Comparison of ENCODE assay signal across 17 cellular contexts in the genomic region with DNA sequence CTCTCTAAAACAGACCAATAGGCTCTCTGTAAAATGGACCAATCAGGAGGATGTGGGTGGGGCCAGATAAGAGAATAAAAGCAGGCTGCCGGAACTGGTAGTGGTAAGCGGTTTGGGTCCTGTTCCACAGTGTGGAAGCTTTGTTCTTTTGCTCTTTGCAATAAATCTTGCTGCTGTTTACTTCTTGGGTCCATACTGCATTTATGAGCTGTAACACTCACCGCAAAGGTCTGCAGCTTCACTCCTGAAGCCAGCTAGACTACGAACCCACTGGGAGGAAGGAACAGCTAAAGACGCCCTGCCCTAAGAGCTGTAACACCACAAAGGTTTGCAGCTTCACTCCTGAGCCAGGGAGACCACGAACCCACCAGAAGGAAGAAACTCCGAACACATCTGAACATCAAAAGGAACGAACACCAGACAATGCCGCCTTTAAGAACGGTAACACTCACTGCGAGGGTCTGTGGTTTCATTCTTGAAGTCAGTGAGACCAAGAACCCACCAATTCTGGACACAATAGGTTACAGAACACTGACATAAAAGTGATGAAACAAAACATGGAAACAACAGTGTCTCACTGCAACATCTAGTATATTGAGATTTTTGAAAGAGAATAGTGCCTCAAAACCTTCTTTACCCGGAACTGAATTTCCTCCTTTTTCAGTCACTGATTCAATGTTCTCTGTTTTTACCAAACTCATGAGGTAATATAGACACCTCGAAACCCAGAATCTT. TPM values are rescaled to one million over a fixed set of nuclear protein-coding genes. Genes with fewer than 3 reads are reported as not detected.
DNase-seq lines count a peak whose midpoint lies in the region; ATAC-seq, FAIRE-seq and TF ChIP-seq lines count a peak whose summit lies in the region.
"Had no signal": no experiment of that assay in that cellular context is flagged by ENCODE, and none has a peak within 500 bp of the region (broad histone marks: within the 10 kb centered on the region; RNA-seq: fewer than 3 reads in every experiment).

No MANE protein-coding gene starts in this region.

- in situ Hi-C loops in transverse colon (cut with MboI; ENCODE audit: low pct_ligation_motif_present in 1 of 4, low pct_unique_long_range_greater_than_20kb in 1 of 4, low sequenced_read_pairs in 3 of 4), result no loop called here

- TF ChIP-seq EP300 in transverse colon (IDR thresholded peaks at IDR 0.05; ENCODE audit: low read depth), result no peak
- no peak for TF ChIP-seq EP300 in suprapubic skin (IDR thresholded peaks at IDR 0.05)

- H3K27me3 Mint-ChIP-seq in activated T-cell treated with anti-CD3 and anti-CD28 coated beads, Interleukin-2, amount 50 U/mL, for 72 hours (ENCODE audit: low read depth), result no peaks in the 10 kb centered on the region
- peaks cover 7% of the 10 kb centered on the region for H3K27me3 Mint-ChIP-seq in memory B cell

- peak overlapping the region; percentile 61 to 68 for H3K4me3 Mint-ChIP-seq in activated T-cell treated with anti-CD3 and anti-CD28 coated beads, Interleukin-2, amount 50 U/mL, for 72 hours
- H3K4me3 Mint-ChIP-seq in memory B cell, result peak overlapping the region; percentile 8
- H3K4me3 Mint-ChIP-seq: nephron had no signal

- H3K9me3 Mint-ChIP-seq in activated T-cell treated with anti-CD3 and anti-CD28 coated beads, Interleukin-2, amount 50 U/mL, for 72 hours, result peaks cover 3 to 6% of the 10 kb centered on the region in 2 donors
- H3K9me3 Mint-ChIP-seq in memory B cell, result no peaks in the 10 kb centered on the region

- TF ChIP-seq POLR2A in transverse colon (IDR thresholded peaks at IDR 0.05) (no peak), suprapubic skin (IDR thresholded peaks at IDR 0.05) (no peak)

- H3K36me3 Mint-ChIP-seq in activated T-cell treated with anti-CD3 and anti-CD28 coated beads, Interleukin-2, amount 50 U/mL, for 72 hours (ENCODE audit: insufficient read depth in 2 of 2), result peaks cover 4 to 5% of the 10 kb centered on the region in 2 donors
- H3K36me3 Mint-ChIP-seq in memory B cell, result no peaks in the 10 kb centered on the region

- WGBS in transverse colon (ENCODE audit: low coverage in 1 of 2), 2 donors, result 65 to 69% methylated on average over 10 to 13 of the region's 13 CpGs
- WGBS in suprapubic skin, result 84% methylated on average over 13 of the region's 13 CpGs

- H3K4me1 Mint-ChIP-seq in activated T-cell treated with anti-CD3 and anti-CD28 coated beads, Interleukin-2, amount 50 U/mL, for 72 hours (ENCODE audit: low read depth), result peaks cover 23% of the 10 kb centered on the region
- H3K4me1 Mint-ChIP-seq in memory B cell, result no peaks in the 10 kb centered on the region

- H3K4me1 ChIP-seq in transverse colon (peaks cover 0 to 31% (median 18%) of the 10 kb centered on the region in 4 donors), suprapubic skin (no peaks in the 10 kb centered on the region)
- H3K4me1 ChIP-seq: sigmoid colon had no signal

- H3K27ac Mint-ChIP-seq in activated T-cell treated with anti-CD3 and anti-CD28 coated beads, Interleukin-2, amount 50 U/mL, for 72 hours, result peak overlapping the region; percentile 48
- H3K27ac Mint-ChIP-seq in memory B cell, result no peak overlapping the region
- H3K27ac Mint-ChIP-seq: nephron had no signal

- no peak for TF ChIP-seq CTCF in transverse colon (IDR thresholded peaks at IDR 0.05)
- no peak for TF ChIP-seq CTCF in suprapubic skin (IDR thresholded peaks at IDR 0.05)

- no peak for FAIRE-seq in frontal cortex (lab: Jason Lieb, UNC)
- FAIRE-seq: astrocyte had no signal

- H3K36me3 ChIP-seq in transverse colon, result no peaks in the 10 kb centered on the region
- H3K36me3 ChIP-seq in suprapubic skin, result no peaks in the 10 kb centered on the region
- H3K36me3 ChIP-seq: esophagus squamous epithelium, sigmoid colon had no signal

- no peaks in the 10 kb centered on the region for H3K9me3 ChIP-seq in transverse colon
- no peaks in the 10 kb centered on the region for H3K9me3 ChIP-seq in suprapubic skin
- H3K9me3 ChIP-seq: esophagus squamous epithelium, sigmoid colon had no signal

- H3K27me3 ChIP-seq in transverse colon (no peaks in the 10 kb centered on the region), suprapubic skin (no peaks in the 10 kb centered on the region)
- H3K27me3 ChIP-seq: esophagus squamous epithelium, sigmoid colon had no signal

- H3K27ac ChIP-seq in transverse colon (peak overlapping the region in 3 of 4 donors; percentile 12 to 52 (median 36)), suprapubic skin (no peak overlapping the region)
- H3K27ac ChIP-seq: esophagus squamous epithelium, sigmoid colon had no signal

- peak; percentile 60 to 61 for ATAC-seq in activated T-cell treated with anti-CD3 and anti-CD28 coated beads, Interleukin-2, amount 50 U/mL, for 72 hours (replicated peaks in 1 of 2)
- no peak for ATAC-seq in memory B cell (ENCODE audit: low read depth)

- peak; percentile 11 for DNase-seq in activated gamma-delta T cell treated with Interleukin-2 at 50 U/mL for 16 hours
- no peak for DNase-seq in activated gamma-delta T cell (lab: John Stamatoyannopoulos, UW)
- DNase-seq in activated T-cell treated with anti-CD3 and anti-CD28 coated beads, Interleukin-2, amount 50 U/mL, for 72 hours, result peak; percentile 38
- DNase-seq in memory B cell (ENCODE audit: low spot score in 2 of 2), result no peak
- DNase-seq in transverse colon, result no peak
- no peak for DNase-seq in frontal cortex (ENCODE audit: low spot score in 2 of 2)
- DNase-seq in suprapubic skin (ENCODE audit: low spot score in 2 of 2), result no peak
- DNase-seq in mucosa of gallbladder (ENCODE audit: low spot score), result no peak
- DNase-seq: dermis blood vessel endothelial cell, DMS79, esophagus squamous epithelium, NCI-H774, RPMI8226, sigmoid colon had no signal

- intact Hi-C loops in transverse colon (cut with DNase I; ENCODE audit: low total_unique reads), result no loop called here

- H3K4me3 ChIP-seq in transverse colon (no peak overlapping the region), suprapubic skin (no peak overlapping the region)
- H3K4me3 ChIP-seq: esophagus squamous epithelium, sigmoid colon had no signal

RNA-seq across cellular contexts. Expression of a gene that starts 28.8 kb away (rescaled TPM):
- total RNA-seq in activated T-cell treated with anti-CD3 and anti-CD28 coated beads, Interleukin-2, amount 50 U/mL, for 72 hours, result under 1 TPM in 1 of 2 donors, not detected in 1; 0.34 TPM
- total RNA-seq in transverse colon (1 to 10 TPM in 2 of 4 donors, not detected in 2; 1.3 to 2.9 TPM), frontal cortex (not detected), suprapubic skin (not detected), mucosa of gallbladder (0.35 TPM)
- total RNA-seq: astrocyte, esophagus squamous epithelium, sigmoid colon, subcutaneous adipose tissue had no signal

RNA-seq across cellular contexts. Expression of a gene that starts 46.2 kb away (rescaled TPM):
- total RNA-seq in activated T-cell treated with anti-CD3 and anti-CD28 coated beads, Interleukin-2, amount 50 U/mL, for 72 hours, result 10 to 100 TPM; 48.7 to 65.5 TPM
- total RNA-seq in transverse colon (100 to 1,000 TPM; 101 to 333 (median 214) TPM), frontal cortex (7.7 TPM), suprapubic skin (10 to 100 TPM; 16.6 to 42.0 (median 23.9) TPM), mucosa of gallbladder (70.3 TPM)

Comparison
In these comparisons a context has a peak if more than half of its experiments do, and no peak if none do; other contexts are left out.
1. DNase-seq: peak in activated gamma-delta T cell treated with Interleukin-2 at 50 U/mL for 16 hours (single experiment) and activated T-cell treated with anti-CD3 and anti-CD28 coated beads, Interleukin-2, amount 50 U/mL, for 72 hours (2 of 2); none in activated gamma-delta T cell (single experiment), memory B cell (0 of 2), transverse colon (single experiment), frontal cortex (0 of 2), suprapubic skin (0 of 2) and mucosa of gallbladder (single experiment).